ENCODE assay signal across 22 cellular contexts in the genomic region with DNA sequence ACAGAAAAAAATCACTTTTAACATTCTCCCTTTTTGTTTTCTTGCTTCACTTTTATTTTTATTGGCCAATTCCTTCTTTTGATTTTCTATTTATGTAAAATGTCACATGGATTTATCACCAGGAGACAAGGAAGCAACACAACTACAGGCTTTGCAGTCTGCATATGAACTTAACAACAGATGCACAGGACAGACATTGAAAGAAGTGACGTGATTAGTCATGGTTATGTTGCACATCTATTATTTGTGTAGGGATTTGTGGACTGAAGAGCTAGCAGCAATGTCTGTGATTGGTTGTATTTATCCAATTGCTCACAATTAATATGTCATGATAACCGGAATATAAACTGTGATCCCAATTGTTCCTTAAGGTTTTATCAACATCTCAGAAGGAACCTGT.
"Had no signal": no experiment of that assay in that cellular context is flagged by ENCODE, and none has a peak within 500 bp of the region (broad histone marks: within the 10 kb centered on the region; RNA-seq: fewer than 3 reads in every experiment).

No MANE protein-coding gene starts in this region.

- H3K36me3 Mint-ChIP-seq: naive B cell, WTC11 had no signal

- H3K4me3 ChIP-seq: lung, prostate gland, testis, vagina had no signal

- H3K4me3 Mint-ChIP-seq: activated naive CD8-positive, alpha-beta T cell treated with anti-CD3 and anti-CD28 coated beads, Interleukin-2, amount 10 ng/mL, durations not matched to agents 7 days and 5 days; activated T-cell treated with anti-CD3 and anti-CD28 coated beads, Interleukin-2, amount 50 U/mL, for 24 hours; activated T-helper 17 cell treated with anti-CD3 and anti-CD28 coated beads, Interleukin-2, amount 50 U/mL, for 72 hours; endodermal cell; naive B cell; WTC11 had no signal

- H3K27me3 Mint-ChIP-seq: activated naive CD8-positive, alpha-beta T cell treated with anti-CD3 and anti-CD28 coated beads, Interleukin-2, amount 10 ng/mL, durations not matched to agents 7 days and 5 days; activated T-cell treated with anti-CD3 and anti-CD28 coated beads, Interleukin-2, amount 50 U/mL, for 24 hours had no signal

- H3K4me1 ChIP-seq: foreskin keratinocyte, prostate gland, testis, vagina had no signal

- H3K27ac Mint-ChIP-seq: activated naive CD8-positive, alpha-beta T cell treated with anti-CD3 and anti-CD28 coated beads, Interleukin-2, amount 10 ng/mL, durations not matched to agents 7 days and 5 days; activated T-cell treated with anti-CD3 and anti-CD28 coated beads, Interleukin-2, amount 50 U/mL, for 24 hours; activated T-helper 17 cell treated with anti-CD3 and anti-CD28 coated beads, Interleukin-2, amount 50 U/mL, for 72 hours; endodermal cell; naive B cell; WTC11 had no signal

- H3K36me3 ChIP-seq: prostate gland, vagina had no signal

- H3K27ac ChIP-seq: foreskin keratinocyte, prostate gland, testis, vagina had no signal

- DNase-seq: activated CD8-positive, alpha-beta memory T cell treated with anti-CD3 and anti-CD28 coated beads for 24 hours; activated CD8-positive, alpha-beta memory T cell treated with anti-CD3 and anti-CD28 coated beads, Interleukin-2, amount 50 U/mL, for 4 hours; activated naive CD8-positive, alpha-beta T cell treated with anti-CD3 and anti-CD28 coated beads, Interleukin-2, amount 10 ng/mL, durations not matched to agents 7 days and 5 days; activated T-cell treated with anti-CD3 and anti-CD28 coated beads, Interleukin-2, amount 50 U/mL, for 24 hours; amygdala; cortex of kidney; endodermal cell; foreskin keratinocyte; immature natural killer cell; naive B cell; stimulated activated CD4-positive, alpha-beta T cell treated with anti-CD3 and anti-CD28 coated beads, Interleukin-2, amount 100 ng/mL, for 48 hours; stimulated activated CD8-positive, alpha-beta memory T cell treated with anti-CD3 and anti-CD28 coated beads, Interleukin-4, amount 100 ng/mL, for 48 hours; stimulated activated naive CD4-positive, alpha-beta T cell; T1000; testis; trophoblast cell had no signal

- H3K9me3 Mint-ChIP-seq: activated T-cell treated with anti-CD3 and anti-CD28 coated beads, Interleukin-2, amount 50 U/mL, for 24 hours; immature natural killer cell; naive B cell had no signal

- H3K27me3 ChIP-seq: testis, vagina had no signal

- ATAC-seq: activated T-helper 17 cell treated with anti-CD3 and anti-CD28 coated beads, Interleukin-2, amount 50 U/mL, for 72 hours; foreskin keratinocyte; left lobe of liver; WTC11 had no signal

- H3K9me3 ChIP-seq: prostate gland, testis, vagina had no signal
